Comparison of ENCODE assay signal across 8 cellular contexts in genomic region chr22:37229805-37230672, GRCh38. TPM values are rescaled to one million over a fixed set of nuclear protein-coding genes. Genes with fewer than 3 reads are reported as not detected.
DNase-seq lines count a peak whose midpoint lies in the region; ATAC-seq, FAIRE-seq and TF ChIP-seq lines count a peak whose summit lies in the region.

No MANE protein-coding gene starts in this region.

- H3K27me3 ChIP-seq in CD4-positive, CD25-positive, alpha-beta regulatory T cell (ENCODE audit: control insufficient read depth, insufficient read depth, low read length) = no peaks in the 10 kb centered on the region

- ATAC-seq in CD4-positive, CD25-positive, alpha-beta regulatory T cell (ENCODE audit: low read depth in 2 of 2) = peak; percentile 85 to 86
- ATAC-seq in activated T-cell treated with anti-CD3 and anti-CD28 coated beads, Interleukin-2, amount 50 U/mL, for 72 hours (replicated peaks in 1 of 2) = peak; percentile 82 to 86

- H3K27ac ChIP-seq in CD4-positive, CD25-positive, alpha-beta regulatory T cell (ENCODE audit: insufficient read depth, low read length, poor library complexity, severe bottlenecking) = peak overlapping the region; percentile 97
- no peak overlapping the region for H3K27ac ChIP-seq in HEK293 (ENCODE audit: extremely low read depth, low read depth, low read length)

- DNase-seq in CD4-positive, CD25-positive, alpha-beta regulatory T cell = peak; percentile 86 to 95 (median 89)
- peak; percentile 80 for DNase-seq in RCC 7860 (ENCODE audit: low spot score)
- DNase-seq in activated T-cell treated with anti-CD3 and anti-CD28 coated beads, Interleukin-2, amount 50 U/mL, for 72 hours = peak; percentile 91 to 96
- DNase-seq in hepatic stellate cell (ENCODE audit: low spot score) = peak; percentile 80
- DNase-seq in stimulated activated CD8-positive, alpha-beta memory T cell treated with anti-CD3 and anti-CD28 coated beads, Interleukin-2, amount 100 ng/mL, for 48 hours (ENCODE audit: low read depth in 2 of 2) = peak; percentile 82 to 89
- no peak for DNase-seq in NCI-H2107 (lab: John Stamatoyannopoulos, UW)
- no peak for DNase-seq in NCI-H1048 (lab: John Stamatoyannopoulos, UW)

- peaks cover 97% of the 10 kb centered on the region for H3K4me1 ChIP-seq in CD4-positive, CD25-positive, alpha-beta regulatory T cell (ENCODE audit: control insufficient read depth, insufficient read depth, low read length, poor library complexity, severe bottlenecking)
- H3K4me1 ChIP-seq in HEK293 (ENCODE audit: control insufficient read depth, insufficient read depth, low read length) = no peaks in the 10 kb centered on the region

- peak overlapping the region; percentile 34 for H3K4me3 ChIP-seq in CD4-positive, CD25-positive, alpha-beta regulatory T cell (ENCODE audit: low read depth, low read length)
- no peak overlapping the region for H3K4me3 ChIP-seq in HEK293 (ENCODE audit: low read depth, low read length)

- TF ChIP-seq CTCF in HEK293 (tag by site-specific recombination; IDR thresholded peaks at IDR 0.05) = no peak

- peak overlapping the region; percentile 98 to 100 (median 99) for H3K27ac Mint-ChIP-seq in CD4-positive, CD25-positive, alpha-beta regulatory T cell
- H3K27ac Mint-ChIP-seq in activated T-cell treated with anti-CD3 and anti-CD28 coated beads, Interleukin-2, amount 50 U/mL, for 72 hours = peak overlapping the region; percentile 90

- H3K4me3 Mint-ChIP-seq in CD4-positive, CD25-positive, alpha-beta regulatory T cell = peak overlapping the region; percentile 83 to 97 (median 86)
- peak overlapping the region; percentile 75 to 77 for H3K4me3 Mint-ChIP-seq in activated T-cell treated with anti-CD3 and anti-CD28 coated beads, Interleukin-2, amount 50 U/mL, for 72 hours

- H3K9me3 ChIP-seq in CD4-positive, CD25-positive, alpha-beta regulatory T cell (ENCODE audit: control insufficient read depth in 2 of 2, low read length in 2 of 2) = no peaks in the 10 kb centered on the region
- no peaks in the 10 kb centered on the region for H3K9me3 ChIP-seq in HEK293 (ENCODE audit: control insufficient read depth, insufficient read depth, low read depth, low read length)

- CTCF ChIA-PET in HEK293 (lab: Yijun Ruan, JAX) = interaction anchor here (0.6 to 4.3 kb wide), 12 partner anchors 8 to 456 kb away, joined by 3 to 28 read pairs (median 4); no protein-coding TSS in a partner anchor

- H3K36me3 ChIP-seq in CD4-positive, CD25-positive, alpha-beta regulatory T cell (ENCODE audit: control insufficient read depth, insufficient read depth, low read length) = peaks cover 63% of the 10 kb centered on the region
- H3K36me3 ChIP-seq in HEK293 (ENCODE audit: control insufficient read depth in 2 of 2, insufficient read depth in 1 of 2, low read length in 2 of 2) = no peaks in the 10 kb centered on the region

- POLR2A ChIA-PET in HEK293 (lab: Yijun Ruan, JAX) = no interaction called here

- peaks cover 10 to 92% (median 50%) of the 10 kb centered on the region in 4 donors for H3K4me1 Mint-ChIP-seq in CD4-positive, CD25-positive, alpha-beta regulatory T cell
- peaks cover 93% of the 10 kb centered on the region for H3K4me1 Mint-ChIP-seq in activated T-cell treated with anti-CD3 and anti-CD28 coated beads, Interleukin-2, amount 50 U/mL, for 72 hours (ENCODE audit: low read depth)

- H3K9me3 Mint-ChIP-seq in CD4-positive, CD25-positive, alpha-beta regulatory T cell = peaks cover 0 to 1% (median 0%) of the 10 kb centered on the region in 7 donors
- H3K9me3 Mint-ChIP-seq in activated T-cell treated with anti-CD3 and anti-CD28 coated beads, Interleukin-2, amount 50 U/mL, for 72 hours = no peaks in the 10 kb centered on the region

- H3K27me3 Mint-ChIP-seq in CD4-positive, CD25-positive, alpha-beta regulatory T cell = no peaks in the 10 kb centered on the region
- H3K27me3 Mint-ChIP-seq in activated T-cell treated with anti-CD3 and anti-CD28 coated beads, Interleukin-2, amount 50 U/mL, for 72 hours (ENCODE audit: low read depth) = no peaks in the 10 kb centered on the region

- peaks cover 60% of the 10 kb centered on the region for H3K36me3 Mint-ChIP-seq in CD4-positive, CD25-positive, alpha-beta regulatory T cell
- H3K36me3 Mint-ChIP-seq in activated T-cell treated with anti-CD3 and anti-CD28 coated beads, Interleukin-2, amount 50 U/mL, for 72 hours (ENCODE audit: insufficient read depth in 2 of 2) = peaks cover 17 to 30% of the 10 kb centered on the region in 2 donors

- FAIRE-seq in RCC 7860 (lab: Jason Lieb, UNC) = no peak

TF ChIP-seq in HEK293, 187 proteins besides CTCF, POLR2A, EP300 and RAD21:
- TF ChIP-seq ZNF266 (tag by site-specific recombination; IDR thresholded peaks at IDR 0.05; ENCODE audit: low read depth) = no peak
- TF ChIP-seq ZNF768 (tag by site-specific recombination; IDR thresholded peaks at IDR 0.05) = peak; percentile 91
- no peak for TF ChIP-seq PRDM10 (tag by site-specific recombination; IDR thresholded peaks at IDR 0.05)
- peak; percentile 15; the same call in 1 of the 2 replicates for TF ChIP-seq KLF1 (tag by site-specific recombination; IDR thresholded peaks at IDR 0.05)
- no peak for TF ChIP-seq MYNN (tag by site-specific recombination; IDR thresholded peaks at IDR 0.05; ENCODE audit: borderline replicate concordance)

RNA-seq across cellular contexts. Expression of gene RAC2, which starts 14.0 kb away (rescaled TPM):
- total RNA-seq in CD4-positive, CD25-positive, alpha-beta regulatory T cell = 537 TPM
- 1,000 to 10,000 TPM in 2 of 4 donors, 100 to 1,000 TPM in 2; 861 to 1,162 (median 988) TPM for polyA plus RNA-seq in CD4-positive, CD25-positive, alpha-beta regulatory T cell
- total RNA-seq in activated T-cell treated with anti-CD3 and anti-CD28 coated beads, Interleukin-2, amount 50 U/mL, for 72 hours = 100 to 1,000 TPM; 620 to 681 TPM

RNA-seq across cellular contexts. Expression of gene SSTR3, which starts 17.8 kb away (rescaled TPM):
- 4.3 TPM for total RNA-seq in CD4-positive, CD25-positive, alpha-beta regulatory T cell
- 1 to 10 TPM; 2.5 to 4.4 (median 3.6) TPM for polyA plus RNA-seq in CD4-positive, CD25-positive, alpha-beta regulatory T cell
- total RNA-seq in activated T-cell treated with anti-CD3 and anti-CD28 coated beads, Interleukin-2, amount 50 U/mL, for 72 hours = 10 to 100 TPM in 1 of 2 donors, 1 to 10 TPM in 1; 10.0 to 14.6 TPM

RNA-seq across cellular contexts. Expression of gene C1QTNF6, which starts 42.0 kb away (rescaled TPM):
- 13.6 TPM for total RNA-seq in CD4-positive, CD25-positive, alpha-beta regulatory T cell
- 1 to 10 TPM; 1.6 to 2.4 (median 2.1) TPM for polyA plus RNA-seq in CD4-positive, CD25-positive, alpha-beta regulatory T cell
- 10 to 100 TPM; 22.7 to 30.0 TPM for total RNA-seq in activated T-cell treated with anti-CD3 and anti-CD28 coated beads, Interleukin-2, amount 50 U/mL, for 72 hours

RNA-seq across cellular contexts. Expression of gene CYTH4, which starts 52.3 kb away (rescaled TPM):
- total RNA-seq in CD4-positive, CD25-positive, alpha-beta regulatory T cell = 153 TPM
- 10 to 100 TPM; 47.4 to 56.9 (median 48.9) TPM for polyA plus RNA-seq in CD4-positive, CD25-positive, alpha-beta regulatory T cell
- total RNA-seq in activated T-cell treated with anti-CD3 and anti-CD28 coated beads, Interleukin-2, amount 50 U/mL, for 72 hours = 10 to 100 TPM; 71.9 to 87.5 TPM

Comparison
In these comparisons a context has a peak if more than half of its experiments do, and no peak if none do; other contexts are left out.
1. DNase-seq: peak in CD4-positive, CD25-positive, alpha-beta regulatory T cell (3 of 3), RCC 7860 (single experiment), activated T-cell treated with anti-CD3 and anti-CD28 coated beads, Interleukin-2, amount 50 U/mL, for 72 hours (2 of 2), hepatic stellate cell (single experiment) and stimulated activated CD8-positive, alpha-beta memory T cell treated with anti-CD3 and anti-CD28 coated beads, Interleukin-2, amount 100 ng/mL, for 48 hours (2 of 2); none in NCI-H2107 (single experiment) and NCI-H1048 (single experiment).